9 cellular contexts compared by ENCODE assay signal in genomic region chr1:231806623-231807470, GRCh38.
A peak's percentile ranks its signal among the peaks of the same experiment; 100 is the strongest.
DNase-seq lines count a peak whose midpoint lies in the region; TF ChIP-seq lines count a peak whose summit lies in the region.
"Had no signal": no experiment of that assay in that cellular context is flagged by ENCODE, and none has a peak within 500 bp of the region (broad histone marks: within the 10 kb centered on the region; RNA-seq: fewer than 3 reads in every experiment).

No MANE protein-coding gene starts in this region.

- TF ChIP-seq CTCF in esophagus muscularis mucosa (IDR thresholded peaks at IDR 0.05) (peak in 2 of 3 experiments; percentile 28 to 40), nephron (IDR thresholded peaks at IDR 0.05; ENCODE audit: unreplicated experiment in 3 of 3) (peak in 2 of 3 experiments; percentile 23 to 27)

- TF ChIP-seq POLR2A in esophagus muscularis mucosa (IDR thresholded peaks at IDR 0.05; ENCODE audit: low read depth): no peak

- H3K4me1 Mint-ChIP-seq in nephron: peaks cover 10% of the 10 kb centered on the region

- WGBS in esophagus muscularis mucosa: 87% methylated on average over 20 of the region's 21 CpGs

- H3K4me3 Mint-ChIP-seq in nephron: no peak overlapping the region

- no peak overlapping the region for H3K4me3 ChIP-seq in esophagus muscularis mucosa
- no peak overlapping the region for H3K4me3 ChIP-seq in effector memory CD4-positive, alpha-beta T cell (ENCODE audit: insufficient read depth, low read depth, low read length, poor library complexity, severe bottlenecking)
- H3K4me3 ChIP-seq: tibial artery had no signal

- POLR2A ChIA-PET in HEK293T (lab: Yijun Ruan, JAX): interaction anchor here (1.2 kb wide), 1 partner anchor 42 kb away, joined by 3 read pairs; no protein-coding TSS in a partner anchor

- peaks cover 12% of the 10 kb centered on the region for H3K9me3 Mint-ChIP-seq in nephron

- peaks cover 0 to 5% (median 4%) of the 10 kb centered on the region in 4 donors for H3K4me1 ChIP-seq in esophagus muscularis mucosa
- no peaks in the 10 kb centered on the region for H3K4me1 ChIP-seq in effector memory CD4-positive, alpha-beta T cell (ENCODE audit: control insufficient read depth, insufficient read depth, low read length, poor library complexity, severe bottlenecking)
- H3K4me1 ChIP-seq: tibial artery had no signal

- no peaks in the 10 kb centered on the region for H3K36me3 ChIP-seq in esophagus muscularis mucosa
- peaks cover 16% of the 10 kb centered on the region for H3K36me3 ChIP-seq in effector memory CD4-positive, alpha-beta T cell (ENCODE audit: control insufficient read depth, insufficient read depth, low read length)
- H3K36me3 ChIP-seq: tibial artery had no signal

- CTCF ChIA-PET in HEK293T (lab: Yijun Ruan, JAX): interaction anchor here (1.1 to 2.3 kb wide), 4 partner anchors 11 to 50 kb away, joined by 3 to 16 read pairs (median 6); no protein-coding TSS in a partner anchor

- no peak overlapping the region for H3K27ac Mint-ChIP-seq in nephron

- H3K27me3 Mint-ChIP-seq in nephron (ENCODE audit: low read depth): peaks cover 5% of the 10 kb centered on the region

- peaks cover 20% of the 10 kb centered on the region for H3K36me3 Mint-ChIP-seq in nephron (ENCODE audit: low read depth)

- peak; percentile 63 for DNase-seq in activated CD4-positive, alpha-beta T cell treated with anti-CD3 and anti-CD28 coated beads for 48 hours
- no peak for DNase-seq in activated CD4-positive, alpha-beta T cell treated with anti-CD3 and anti-CD28 coated beads, Interleukin-2, amount 50 U/mL, for 4 hours
- DNase-seq in HEK293T (ENCODE audit: extremely low spot score) (peak; percentile 87), NCI-H1048 (lab: John Stamatoyannopoulos, UW) (peak; percentile 46), UCSD-AML1 (lab: John Stamatoyannopoulos, UW; ENCODE audit: unreplicated experiment) (peak; percentile 69), esophagus muscularis mucosa (ENCODE audit: extremely low spot score) (no peak)
- DNase-seq in effector memory CD4-positive, alpha-beta T cell: no peak

- no peak for TF ChIP-seq EP300 in esophagus muscularis mucosa (IDR thresholded peaks at IDR 0.05)

- intact Hi-C loops in esophagus muscularis mucosa (cut with DNase I): no loop called here

- H3K9me3 ChIP-seq in esophagus muscularis mucosa: no peaks in the 10 kb centered on the region
- H3K9me3 ChIP-seq in effector memory CD4-positive, alpha-beta T cell (ENCODE audit: control insufficient read depth, low read length): no peaks in the 10 kb centered on the region
- H3K9me3 ChIP-seq: tibial artery had no signal

- no peak overlapping the region for H3K27ac ChIP-seq in esophagus muscularis mucosa (replicated peaks in 1 of 4)
- H3K27ac ChIP-seq in effector memory CD4-positive, alpha-beta T cell (ENCODE audit: insufficient read depth, low read length, poor library complexity, severe bottlenecking): no peak overlapping the region
- H3K27ac ChIP-seq: tibial artery had no signal

- no peaks in the 10 kb centered on the region for H3K27me3 ChIP-seq in esophagus muscularis mucosa
- no peaks in the 10 kb centered on the region for H3K27me3 ChIP-seq in effector memory CD4-positive, alpha-beta T cell (replicated peaks; ENCODE audit: control insufficient read depth, insufficient read depth, low read length, poor library complexity, severe bottlenecking)
- H3K27me3 ChIP-seq: tibial artery had no signal

TF ChIP-seq in HEK293T, 16 proteins besides CTCF, POLR2A, EP300 and RAD21:
- TF ChIP-seq FOXM1 (IDR thresholded peaks at IDR 0.05; ENCODE audit: borderline replicate concordance): no peak
- no peak for TF ChIP-seq SUZ12 (IDR thresholded peaks at IDR 0.05)
- no peak for TF ChIP-seq SP1 (IDR thresholded peaks at IDR 0.05)
- no peak for TF ChIP-seq ZNF384 (IDR thresholded peaks at IDR 0.05)
- TF ChIP-seq HDGF (IDR thresholded peaks at IDR 0.05; ENCODE audit: borderline replicate concordance): no peak
- no peak for TF ChIP-seq CTBP1 (IDR thresholded peaks at IDR 0.05; ENCODE audit: borderline replicate concordance)
- TF ChIP-seq TARDBP (IDR thresholded peaks at IDR 0.05): no peak
- TF ChIP-seq ELF4 (IDR thresholded peaks at IDR 0.05): no peak
- no peak for TF ChIP-seq BHLHE40 (IDR thresholded peaks at IDR 0.05; ENCODE audit: borderline replicate concordance)
- TF ChIP-seq PKNOX1 (IDR thresholded peaks at IDR 0.05): no peak
- no peak for TF ChIP-seq NFRKB (IDR thresholded peaks at IDR 0.05)
- no peak for TF ChIP-seq ARNT (IDR thresholded peaks at IDR 0.05)
- TF ChIP-seq L3MBTL2 (conservative IDR thresholded peaks at IDR 0.05): no peak
- no peak for TF ChIP-seq LEF1 (IDR thresholded peaks at IDR 0.05; ENCODE audit: borderline replicate concordance)
- no peak for TF ChIP-seq FOXA1 (IDR thresholded peaks at IDR 0.05)
- TF ChIP-seq FOXK2 (IDR thresholded peaks at IDR 0.05): no peak

Comparison
In these comparisons a context has a peak if more than half of its experiments do, and no peak if none do; other contexts are left out.
1. DNase-seq: peak in activated CD4-positive, alpha-beta T cell treated with anti-CD3 and anti-CD28 coated beads for 48 hours (single experiment), HEK293T (single experiment), NCI-H1048 (single experiment) and UCSD-AML1 (single experiment); none in activated CD4-positive, alpha-beta T cell treated with anti-CD3 and anti-CD28 coated beads, Interleukin-2, amount 50 U/mL, for 4 hours (0 of 2), esophagus muscularis mucosa (single experiment) and effector memory CD4-positive, alpha-beta T cell (0 of 3).